ENCODE assay signal across 18 cellular contexts in genomic region chr12:2460051-2460450, GRCh38.
DNase-seq lines count a peak whose midpoint lies in the region; ATAC-seq and TF ChIP-seq lines count a peak whose summit lies in the region.
"Had no signal": no experiment of that assay in that cellular context is flagged by ENCODE, and none has a peak within 500 bp of the region (broad histone marks: within the 10 kb centered on the region; RNA-seq: fewer than 3 reads in every experiment).

No MANE protein-coding gene starts in this region.

- peaks cover 44% of the 10 kb centered on the region for H3K4me1 ChIP-seq in left ventricle myocardium inferior

- TF ChIP-seq CTCF in left ventricle myocardium inferior (IDR thresholded peaks at IDR 0.05; ENCODE audit: borderline replicate concordance) = no peak

- H3K27me3 ChIP-seq in left ventricle myocardium inferior (ENCODE audit: low read depth) = no peaks in the 10 kb centered on the region
- H3K27me3 ChIP-seq: BE2C had no signal

- no peaks in the 10 kb centered on the region for H3K9me3 ChIP-seq in left ventricle myocardium inferior (replicated peaks)
- H3K9me3 ChIP-seq: BE2C had no signal

- in situ Hi-C loops in G401 (cut with HindIII; ENCODE audit: low sequenced_read_pairs) = no loop called here

- intact Hi-C loops in left ventricle myocardium inferior (cut with micrococcal nuclease) (no loop called here), Right ventricle myocardium inferior (cut with DNase I) (no loop called here)

- no peak overlapping the region for H3K4me3 ChIP-seq in left ventricle myocardium inferior
- no peak overlapping the region for H3K4me3 ChIP-seq in Jurkat, Clone E6-1 (ENCODE audit: low read length)
- H3K4me3 ChIP-seq: GM23248 had no signal

- no peak for ATAC-seq in Right ventricle myocardium inferior
- ATAC-seq: Panc1, T-helper 17 cell had no signal

- peak overlapping the region; percentile 89 for H3K27ac ChIP-seq in left ventricle myocardium inferior (replicated peaks)
- H3K27ac ChIP-seq: GM23248 had no signal

- no peak for DNase-seq in left ventricle myocardium inferior
- no peak for DNase-seq in Right ventricle myocardium inferior (ENCODE audit: missing footprints)
- DNase-seq in Jurkat, Clone E6-1 (ENCODE audit: low read depth, low spot score) = peak; percentile 39
- peak; percentile 76 for DNase-seq in SW480 (ENCODE audit: low spot score)
- no peak for DNase-seq in G401 (ENCODE audit: low spot score)
- DNase-seq in NAMALWA (ENCODE audit: low spot score) = no peak
- no peak for DNase-seq in stimulated activated CD4-positive, alpha-beta T cell treated with anti-CD3 and anti-CD28 coated beads, Interleukin-4, amount 100 ng/mL, for 4 hours
- DNase-seq: BE2C, GM23248, HCEC 1CT, KG1, MV-4-11, NCI-H187 treated with DMSO at 0.1 percent for 48 hours, NCI-H2171, NCI-H345, NCI-H774, T-helper 17 cell had no signal

- peaks cover 39% of the 10 kb centered on the region for H3K36me3 ChIP-seq in left ventricle myocardium inferior
- H3K36me3 ChIP-seq: BE2C had no signal

Comparison
In these comparisons a context has a peak if more than half of its experiments do, and no peak if none do; other contexts are left out.
1. DNase-seq: peak in Jurkat, Clone E6-1 (single experiment) and SW480 (single experiment); none in left ventricle myocardium inferior (single experiment), Right ventricle myocardium inferior (single experiment), G401 (single experiment), NAMALWA (single experiment) and stimulated activated CD4-positive, alpha-beta T cell treated with anti-CD3 and anti-CD28 coated beads, Interleukin-4, amount 100 ng/mL, for 4 hours (0 of 2).